In the genomic region with DNA sequence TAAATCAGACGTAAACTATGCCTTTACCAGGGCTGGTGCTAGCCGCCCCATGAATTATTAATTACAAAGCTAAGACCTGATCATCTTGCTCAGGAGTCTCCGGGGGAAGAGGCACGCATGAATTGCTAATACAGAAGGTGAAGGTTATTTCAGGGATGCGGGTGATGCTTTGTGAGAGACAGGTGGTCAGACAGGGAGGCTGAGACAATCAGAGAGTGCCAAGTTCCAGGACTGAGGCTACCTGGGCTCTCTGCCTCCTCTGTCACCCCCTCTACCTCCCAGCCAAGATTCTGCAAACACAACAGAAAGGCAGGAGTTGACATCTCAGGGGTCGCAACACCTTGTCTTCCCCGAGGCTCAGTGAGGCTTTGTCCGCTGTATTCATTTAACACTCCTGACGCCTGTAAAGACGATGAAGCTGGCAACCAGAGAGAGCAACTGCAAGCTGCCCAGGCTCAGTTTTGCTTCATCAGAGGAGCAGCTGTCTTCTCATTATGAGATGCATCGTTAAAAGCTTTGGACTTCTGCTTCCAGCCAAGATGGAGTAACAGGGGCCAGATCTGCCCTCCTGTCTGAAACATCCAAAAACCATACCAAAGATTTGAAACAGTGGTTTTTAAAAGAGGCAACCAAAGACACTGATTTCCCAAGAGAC, we compare ENCODE assay signal across 26 cellular contexts. TPM values are rescaled to one million over a fixed set of nuclear protein-coding genes. Genes with fewer than 3 reads are reported as not detected.
DNase-seq lines count a peak whose midpoint lies in the region; ATAC-seq and TF ChIP-seq lines count a peak whose summit lies in the region.
"Had no signal": no experiment of that assay in that cellular context is flagged by ENCODE, and none has a peak within 500 bp of the region (broad histone marks: within the 10 kb centered on the region; RNA-seq: fewer than 3 reads in every experiment).

No MANE protein-coding gene starts in this region.

- H3K27me3 Mint-ChIP-seq in nephron (ENCODE audit: low read depth): peaks cover 18% of the 10 kb centered on the region
- H3K27me3 Mint-ChIP-seq in activated CD4-positive, alpha-beta T cell treated with anti-CD3 and anti-CD28 coated beads for 36 hours: peaks cover 3% of the 10 kb centered on the region
- H3K27me3 Mint-ChIP-seq in type B pancreatic cell: peaks cover 10% of the 10 kb centered on the region

- TF ChIP-seq CTCF in nephron (IDR thresholded peaks at IDR 0.05; ENCODE audit: unreplicated experiment in 3 of 3): no peak
- TF ChIP-seq CTCF in type B pancreatic cell (conservative IDR thresholded peaks at IDR 0.05): no peak

- POLR2A ChIA-PET in activated CD4-positive, alpha-beta T cell treated with anti-CD3 and anti-CD28 coated beads for 36 hours (lab: Charles Lee): interaction anchor here (0.7 kb wide), 1 partner anchor 919 kb away, joined by 4 read pairs; no protein-coding TSS in a partner anchor

- DNase-seq in DMS 273 (lab: John Stamatoyannopoulos, UW; ENCODE audit: unreplicated experiment): peak; percentile 43
- DNase-seq in DMS 273 treated with DMSO at 0.1 percent for 48 hours (lab: John Stamatoyannopoulos, UW): no peak
- peak; percentile 67 for DNase-seq in cerebellum (ENCODE audit: low spot score)
- no peak for DNase-seq in activated CD4-positive, alpha-beta T cell treated with anti-CD3 and anti-CD28 coated beads for 36 hours
- DNase-seq in type B pancreatic cell (ENCODE audit: extremely low spot score, unreplicated experiment): no peak
- DNase-seq in NAMALWA (ENCODE audit: low spot score): no peak
- DNase-seq: ACHN, BE2C, DMS53, HFFc6, IMR-90, KG1, MM.1S, NCI-H1048, NCI-H1417, NCI-H187, NCI-H2171 treated with DMSO at 0.1 percent for 48 hours, NCI-H345, NCI-H526, NCI-H82, SHP77 had no signal

- intact Hi-C loops in activated CD4-positive, alpha-beta T cell treated with anti-CD3 and anti-CD28 coated beads for 36 hours (cut with DNase I, micrococcal nuclease): no loop called here

- H3K36me3 Mint-ChIP-seq in nephron (ENCODE audit: low read depth): no peaks in the 10 kb centered on the region
- no peaks in the 10 kb centered on the region for H3K36me3 Mint-ChIP-seq in activated CD4-positive, alpha-beta T cell treated with anti-CD3 and anti-CD28 coated beads for 36 hours (ENCODE audit: low read depth)
- H3K36me3 Mint-ChIP-seq in type B pancreatic cell: no peaks in the 10 kb centered on the region

- H3K27ac ChIP-seq in temporal lobe (ENCODE audit: low read depth, low read length): peak overlapping the region; percentile 94
- H3K27ac ChIP-seq: 22Rv1, RWPE1 had no signal

- ATAC-seq in activated CD4-positive, alpha-beta T cell treated with anti-CD3 and anti-CD28 coated beads for 36 hours: no peak
- ATAC-seq: GM23338 had no signal

- H3K9me3 Mint-ChIP-seq in nephron (no peaks in the 10 kb centered on the region), type B pancreatic cell (no peaks in the 10 kb centered on the region)
- H3K9me3 Mint-ChIP-seq in activated CD4-positive, alpha-beta T cell treated with anti-CD3 and anti-CD28 coated beads for 36 hours (ENCODE audit: low read depth): no peaks in the 10 kb centered on the region
- H3K9me3 Mint-ChIP-seq: GM23338 had no signal

- peaks cover 49% of the 10 kb centered on the region for H3K4me1 Mint-ChIP-seq in nephron
- no peaks in the 10 kb centered on the region for H3K4me1 Mint-ChIP-seq in activated CD4-positive, alpha-beta T cell treated with anti-CD3 and anti-CD28 coated beads for 36 hours
- peaks cover 22% of the 10 kb centered on the region for H3K4me1 Mint-ChIP-seq in type B pancreatic cell (ENCODE audit: unreplicated experiment)

- H3K4me3 Mint-ChIP-seq in nephron (no peak overlapping the region), type B pancreatic cell (no peak overlapping the region)
- H3K4me3 Mint-ChIP-seq in activated CD4-positive, alpha-beta T cell treated with anti-CD3 and anti-CD28 coated beads for 36 hours: no peak overlapping the region
- H3K4me3 Mint-ChIP-seq: GM23338, HFFc6 had no signal

- CTCF ChIA-PET in activated CD4-positive, alpha-beta T cell treated with anti-CD3 and anti-CD28 coated beads for 36 hours (lab: Charles Lee): interaction anchor here (0.9 kb wide), 1 partner anchor 50 kb away, joined by 3 read pairs; no protein-coding TSS in a partner anchor

- H3K27ac Mint-ChIP-seq in nephron (peak overlapping the region in 2 of 3 experiments; percentile 16 to 62), type B pancreatic cell (no peak overlapping the region)
- no peak overlapping the region for H3K27ac Mint-ChIP-seq in activated CD4-positive, alpha-beta T cell treated with anti-CD3 and anti-CD28 coated beads for 36 hours
- H3K27ac Mint-ChIP-seq: GM23338, HFFc6 had no signal

RNA-seq across cellular contexts. Expression of a gene that starts 46.6 kb away (rescaled TPM):
- total RNA-seq in cerebellum (0.73 TPM), temporal lobe (under 0.01 TPM), type B pancreatic cell (ENCODE audit: low replicate concordance) (0.90 and 1.7 TPM in 2 replicates)
- total RNA-seq in activated CD4-positive, alpha-beta T cell treated with anti-CD3 and anti-CD28 coated beads for 36 hours: not detected
- total RNA-seq: HFFc6, IMR-90 had no signal

Comparison
In these comparisons a context has a peak if more than half of its experiments do, and no peak if none do; other contexts are left out.
1. DNase-seq: peak in DMS 273 (single experiment) and cerebellum (single experiment); none in DMS 273 treated with DMSO at 0.1 percent for 48 hours (single experiment), activated CD4-positive, alpha-beta T cell treated with anti-CD3 and anti-CD28 coated beads for 36 hours (single experiment), type B pancreatic cell (single experiment) and NAMALWA (single experiment).
2. H3K27ac Mint-ChIP-seq: peak in nephron (2 of 3); none in activated CD4-positive, alpha-beta T cell treated with anti-CD3 and anti-CD28 coated beads for 36 hours (single experiment) and type B pancreatic cell (single experiment).